ENCODE assay signal across 31 cellular contexts in genomic region chr17:82406131-82406671, GRCh38. TPM values are rescaled to one million over a fixed set of nuclear protein-coding genes. Genes with fewer than 3 reads are reported as not detected.
"Had no signal": no experiment of that assay in that cellular context is flagged by ENCODE, and none has a peak within 500 bp of the region (broad histone marks: within the 10 kb centered on the region; RNA-seq: fewer than 3 reads in every experiment).

No MANE protein-coding gene starts in this region.

- H3K27me3 ChIP-seq: neutrophil, ovary, right lobe of liver, sigmoid colon, suprapubic skin, testis, tibial artery, transverse colon, upper lobe of right lung, uterus had no signal

- H3K9ac ChIP-seq: parathyroid adenoma had no signal

- H3K4me3 ChIP-seq: ovary, psoas muscle, right lobe of liver, sigmoid colon, suprapubic skin, testis, tibial artery, transverse colon, upper lobe of right lung, uterus had no signal

- H3K4me1 ChIP-seq: parathyroid adenoma, sigmoid colon, suprapubic skin, testis, tibial artery, transverse colon, upper lobe of right lung, uterus had no signal

- H3K27ac ChIP-seq: neutrophil, ovary, parathyroid adenoma, right lobe of liver, sigmoid colon, suprapubic skin, testis, tibial artery, transverse colon, upper lobe of right lung, uterus had no signal

- ATAC-seq: naive thymus-derived CD8-positive, alpha-beta T cell; natural killer cell treated with Interleukin-12 subunit alpha and Interleukin-12 subunit beta and Interleukin-15 and Interleukin-18, amount 100 ng/mL, for 72 hours; right lobe of liver; stimulated activated memory B cell treated with anti-CD40 and anti-IgM and Interleukin-4, amounts not matched to agents 10 μg/mL and 1 μg/mL and 100 μg/mL, for 72 hours; stimulated activated naive CD8-positive, alpha-beta T cell treated with anti-CD3 and anti-CD28 coated beads, Interleukin-15, amount 100 ng/mL, for 72 hours; stimulated activated naive CD8-positive, alpha-beta T cell treated with anti-CD3 and anti-CD28 coated beads, Interleukin-15, Interleukin-2, amounts not matched to agents 100 U/mL and 50 U/mL, for 24 hours; upper lobe of right lung had no signal

- H3K9me3 ChIP-seq: neutrophil, ovary, psoas muscle, right lobe of liver, sigmoid colon, suprapubic skin, testis, tibial artery, transverse colon, upper lobe of right lung, uterus had no signal

- H2AFZ ChIP-seq: parathyroid adenoma had no signal

- H3K36me3 ChIP-seq: neutrophil, ovary, right lobe of liver, transverse colon, uterus had no signal

- DNase-seq: nephron progenitor cell; nucleus accumbens; ovary; psoas muscle; right cardiac atrium; right lobe of liver; sigmoid colon; small intestine; stimulated activated CD4-positive, alpha-beta T cell treated with anti-CD3 and anti-CD28 coated beads, Interleukin-1b, Interleukin-23, amount 100 ng/mL, for 48 hours; stimulated activated CD4-positive, alpha-beta T cell treated with anti-CD3 and anti-CD28 coated beads, Interleukin-4, amount 100 ng/mL, for 1 hour; stimulated activated CD4-positive, alpha-beta T cell treated with anti-CD3 and anti-CD28 coated beads, Interleukin-4, amount 100 ng/mL, for 4 hours; stimulated activated CD8-positive, alpha-beta memory T cell treated with anti-CD3 and anti-CD28 coated beads, Interleukin-4, amount 100 ng/mL, for 48 hours; stimulated activated naive CD4-positive, alpha-beta T cell; stimulated activated naive CD8-positive, alpha-beta T cell treated with anti-CD3 and anti-CD28 coated beads, Interleukin-15, amount 100 ng/mL, for 72 hours; stimulated activated naive CD8-positive, alpha-beta T cell treated with anti-CD3 and anti-CD28 coated beads, Interleukin-15, Interleukin-2, amounts not matched to agents 100 U/mL and 50 U/mL, for 24 hours; substantia nigra; testis; tibial artery; transverse colon; upper lobe of right lung; uterus had no signal

RNA-seq across cellular contexts. Expression of gene UTS2R, which starts 34.6 kb away (rescaled TPM):
- total RNA-seq: naive thymus-derived CD8-positive, alpha-beta T cell; natural killer cell treated with Interleukin-12 subunit alpha and Interleukin-12 subunit beta and Interleukin-15 and Interleukin-18, amount 100 ng/mL, for 72 hours; neural crest cell; omental fat pad; ovary; right lobe of liver; sigmoid colon; suprapubic skin; upper lobe of right lung; urinary bladder; uterus had no signal
- polyA plus RNA-seq: naive thymus-derived CD8-positive, alpha-beta T cell; ovary; sigmoid colon; small intestine; urinary bladder had no signal

RNA-seq across cellular contexts. Expression of gene TEX19, which starts 47.2 kb away (rescaled TPM):
- total RNA-seq: naive thymus-derived CD8-positive, alpha-beta T cell; natural killer cell treated with Interleukin-12 subunit alpha and Interleukin-12 subunit beta and Interleukin-15 and Interleukin-18, amount 100 ng/mL, for 72 hours; omental fat pad; ovary; progenitor cell of endocrine pancreas; right cardiac atrium; right lobe of liver; sigmoid colon; suprapubic skin; transverse colon; upper lobe of right lung; urinary bladder; uterus had no signal
- polyA plus RNA-seq: naive thymus-derived CD8-positive, alpha-beta T cell; ovary; right cardiac atrium; urinary bladder had no signal
